15 cellular contexts compared by ENCODE assay signal in genomic region chr4:95524722-95525121, GRCh38. TPM values are rescaled to one million over a fixed set of nuclear protein-coding genes. Genes with fewer than 3 reads are reported as not detected.
"Had no signal": no experiment of that assay in that cellular context is flagged by ENCODE, and none has a peak within 500 bp of the region (broad histone marks: within the 10 kb centered on the region; RNA-seq: fewer than 3 reads in every experiment).

No MANE protein-coding gene starts in this region.

- H3K9me3 ChIP-seq: suprapubic skin had no signal

- ATAC-seq: activated CD4-positive, CD25-positive, alpha-beta regulatory T cell treated with anti-CD3 and anti-CD28 coated beads, Interleukin-2, amount 50 U/mL, for 24 hours; activated CD8-positive, alpha-beta memory T cell treated with anti-CD3 and anti-CD28 coated beads, Interleukin-2, amount 10 ng/mL, durations not matched to agents 7 days and 5 days; esophagus mucosa; natural killer cell had no signal

- H3K4me3 ChIP-seq: suprapubic skin had no signal

- H3K36me3 Mint-ChIP-seq: activated CD8-positive, alpha-beta memory T cell treated with anti-CD3 and anti-CD28 coated beads, Interleukin-2, amount 10 ng/mL, durations not matched to agents 7 days and 5 days; activated naive CD8-positive, alpha-beta T cell treated with anti-CD3 and anti-CD28 coated beads for 36 hours; natural killer cell had no signal

- DNase-seq: activated CD4-positive, alpha-beta T cell treated with anti-CD3 and anti-CD28 coated beads, Interleukin-2, amount 50 U/mL, for 4 hours; activated CD8-positive, alpha-beta memory T cell treated with anti-CD3 and anti-CD28 coated beads, Interleukin-2, amount 10 ng/mL, durations not matched to agents 7 days and 5 days; activated gamma-delta T cell; activated naive CD8-positive, alpha-beta T cell treated with anti-CD3 and anti-CD28 coated beads for 36 hours; activated T-cell treated with anti-CD3 and anti-CD28 coated beads, Interleukin-2, amount 50 U/mL, for 48 hours; left cardiac atrium; mammary epithelial cell; natural killer cell; stimulated activated CD4-positive, alpha-beta T cell treated with anti-CD3 and anti-CD28 coated beads, Interleukin-2, amount 100 ng/mL, for 48 hours; stimulated activated naive CD4-positive, alpha-beta T cell treated with Interleukin-2 at 50 U/mL for 16 hours had no signal

- H3K4me1 ChIP-seq: suprapubic skin had no signal

- H3K9me3 Mint-ChIP-seq: activated naive CD8-positive, alpha-beta T cell treated with anti-CD3 and anti-CD28 coated beads for 36 hours; natural killer cell had no signal

- H3K4me3 Mint-ChIP-seq: activated CD8-positive, alpha-beta memory T cell treated with anti-CD3 and anti-CD28 coated beads, Interleukin-2, amount 10 ng/mL, durations not matched to agents 7 days and 5 days; activated naive CD8-positive, alpha-beta T cell treated with anti-CD3 and anti-CD28 coated beads for 36 hours; natural killer cell had no signal

- H3K4me1 Mint-ChIP-seq: activated CD8-positive, alpha-beta memory T cell treated with anti-CD3 and anti-CD28 coated beads, Interleukin-2, amount 10 ng/mL, durations not matched to agents 7 days and 5 days; activated naive CD8-positive, alpha-beta T cell treated with anti-CD3 and anti-CD28 coated beads for 36 hours; natural killer cell had no signal

- H3K36me3 ChIP-seq: suprapubic skin had no signal

- H3K27ac Mint-ChIP-seq: activated CD8-positive, alpha-beta memory T cell treated with anti-CD3 and anti-CD28 coated beads, Interleukin-2, amount 10 ng/mL, durations not matched to agents 7 days and 5 days; activated naive CD8-positive, alpha-beta T cell treated with anti-CD3 and anti-CD28 coated beads for 36 hours; natural killer cell had no signal

- H3K27me3 Mint-ChIP-seq: activated CD8-positive, alpha-beta memory T cell treated with anti-CD3 and anti-CD28 coated beads, Interleukin-2, amount 10 ng/mL, durations not matched to agents 7 days and 5 days; activated naive CD8-positive, alpha-beta T cell treated with anti-CD3 and anti-CD28 coated beads for 36 hours had no signal

- H3K27me3 ChIP-seq: suprapubic skin had no signal

- H3K27ac ChIP-seq: suprapubic skin had no signal

RNA-seq across cellular contexts. Expression of gene UNC5C, which starts 24.1 kb away (rescaled TPM):
- total RNA-seq: activated CD8-positive, alpha-beta memory T cell treated with anti-CD3 and anti-CD28 coated beads, Interleukin-2, amount 10 ng/mL, durations not matched to agents 7 days and 5 days; activated naive CD8-positive, alpha-beta T cell treated with anti-CD3 and anti-CD28 coated beads for 36 hours; bronchial epithelial cell; natural killer cell; T-helper 2 cell treated with Interferon-gamma antibody and Interleukin-4, amounts not matched to agents 100 ng/mL and 5 ng/mL, for 36 hours had no signal
